In the genomic region with DNA sequence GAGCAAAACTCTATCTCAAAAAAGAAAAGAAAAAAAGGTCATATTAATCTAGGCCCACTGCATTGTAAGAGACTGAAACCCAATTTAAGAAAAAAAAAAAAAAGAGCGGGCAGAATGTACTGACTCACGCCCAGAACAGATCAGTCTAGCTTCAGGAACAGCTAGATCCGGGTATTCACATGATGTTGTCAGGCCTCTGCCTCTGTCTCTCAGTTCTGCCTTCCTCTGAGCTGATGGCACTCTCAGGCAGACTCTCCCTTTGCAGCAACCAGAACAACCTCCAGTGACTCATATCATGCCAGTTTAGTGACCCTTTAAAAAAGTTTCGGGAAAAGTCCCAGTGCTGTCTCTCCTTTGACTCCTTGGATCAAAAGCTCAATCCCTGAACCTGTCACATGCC, we compare ENCODE assay signal across 18 cellular contexts. TPM values are rescaled to one million over a fixed set of nuclear protein-coding genes. Genes with fewer than 3 reads are reported as not detected.
DNase-seq lines count a peak whose midpoint lies in the region; ATAC-seq and TF ChIP-seq lines count a peak whose summit lies in the region.
"Had no signal": no experiment of that assay in that cellular context is flagged by ENCODE, and none has a peak within 500 bp of the region (broad histone marks: within the 10 kb centered on the region; RNA-seq: fewer than 3 reads in every experiment).

No MANE protein-coding gene starts in this region.

- peak; percentile 19 for DNase-seq in M059J (ENCODE audit: low read depth)
- DNase-seq in central memory CD8-positive, alpha-beta T cell (ENCODE audit: low spot score in 2 of 2) = no peak
- no peak for DNase-seq in mesothelial cell of epicardium (ENCODE audit: low spot score in 2 of 2, unreplicated experiment in 2 of 2)
- no peak for DNase-seq in activated gamma-delta T cell treated with Interleukin-2 at 50 U/mL for 16 hours
- no peak for DNase-seq in epidermal melanocyte (ENCODE audit: insufficient read length, low spot score)
- DNase-seq: DMS79; effector CD8-positive, alpha-beta T cell; GOT3; KBM-7; NCI-H1930; occipital lobe; PC-3; T-helper 2 cell; thyroid gland had no signal

- no peak for TF ChIP-seq CTCF in mesothelial cell of epicardium (IDR thresholded peaks at IDR 0.05; ENCODE audit: unreplicated experiment)

- peak overlapping the region; percentile 3 for H3K27ac ChIP-seq in thymus (ENCODE audit: low read depth)
- H3K27ac ChIP-seq: right lobe of liver, VCaP had no signal

- ATAC-seq in central memory CD8-positive, alpha-beta T cell (replicated peaks; ENCODE audit: extremely low read depth, poor library complexity, severe bottlenecking) = no peak
- no peak for ATAC-seq in HG03571 (IDR thresholded peaks at IDR 0.05; ENCODE audit: unreplicated experiment)
- ATAC-seq: PC-3, right lobe of liver had no signal

- no peak overlapping the region for H3K4me3 ChIP-seq in thymus (ENCODE audit: low read length)
- H3K4me3 ChIP-seq: right lobe of liver, thyroid gland had no signal

- no peaks in the 10 kb centered on the region for H3K27me3 ChIP-seq in thymus (ENCODE audit: control insufficient read depth, insufficient read depth)
- H3K27me3 ChIP-seq: right lobe of liver, thyroid gland had no signal

- H3K9me3 ChIP-seq in thymus (ENCODE audit: control insufficient read depth) = no peaks in the 10 kb centered on the region
- H3K9me3 ChIP-seq: right lobe of liver, thyroid gland had no signal

- WGBS in thymus = 95% methylated on average over 4 of the region's 4 CpGs

- H3K4me3 Mint-ChIP-seq in central memory CD8-positive, alpha-beta T cell = no peak overlapping the region
- H3K4me3 Mint-ChIP-seq in mesothelial cell of epicardium = no peak overlapping the region

- peaks cover 9% of the 10 kb centered on the region for H3K4me1 ChIP-seq in thymus (ENCODE audit: control insufficient read depth, insufficient read depth, low read length)

- H3K9me3 Mint-ChIP-seq in central memory CD8-positive, alpha-beta T cell = no peaks in the 10 kb centered on the region
- no peaks in the 10 kb centered on the region for H3K9me3 Mint-ChIP-seq in mesothelial cell of epicardium

- H3K4me1 Mint-ChIP-seq in central memory CD8-positive, alpha-beta T cell = peaks cover 12% of the 10 kb centered on the region
- H3K4me1 Mint-ChIP-seq in mesothelial cell of epicardium = peaks cover 25% of the 10 kb centered on the region

- no peaks in the 10 kb centered on the region for H3K27me3 Mint-ChIP-seq in central memory CD8-positive, alpha-beta T cell
- H3K27me3 Mint-ChIP-seq in mesothelial cell of epicardium (ENCODE audit: low read depth) = peaks cover 4% of the 10 kb centered on the region

- peak overlapping the region; percentile 38 for H3K27ac Mint-ChIP-seq in central memory CD8-positive, alpha-beta T cell (ENCODE audit: low read depth)
- peak overlapping the region; percentile 47 for H3K27ac Mint-ChIP-seq in mesothelial cell of epicardium

- peaks cover 3% of the 10 kb centered on the region for H3K36me3 Mint-ChIP-seq in central memory CD8-positive, alpha-beta T cell (ENCODE audit: insufficient read depth)
- no peaks in the 10 kb centered on the region for H3K36me3 Mint-ChIP-seq in mesothelial cell of epicardium

- peaks cover under 1% of the 10 kb centered on the region for H3K36me3 ChIP-seq in thymus (ENCODE audit: control insufficient read depth, insufficient read depth)
- H3K36me3 ChIP-seq: right lobe of liver, thyroid gland had no signal

RNA-seq across cellular contexts. Expression of a gene that starts 53.0 kb away (rescaled TPM):
- 2.3 and 5.8 TPM in 2 replicates for total RNA-seq in M059J (2014; rRNA removed; shearing (Covaris generic))
- total RNA-seq in mesothelial cell of epicardium = 10.9 to 11.8 TPM (median 11.7 TPM) in 3 replicates
- 5.3 TPM for polyA plus RNA-seq in thymus
